ENCODE assay signal across 15 cellular contexts in the genomic region with DNA sequence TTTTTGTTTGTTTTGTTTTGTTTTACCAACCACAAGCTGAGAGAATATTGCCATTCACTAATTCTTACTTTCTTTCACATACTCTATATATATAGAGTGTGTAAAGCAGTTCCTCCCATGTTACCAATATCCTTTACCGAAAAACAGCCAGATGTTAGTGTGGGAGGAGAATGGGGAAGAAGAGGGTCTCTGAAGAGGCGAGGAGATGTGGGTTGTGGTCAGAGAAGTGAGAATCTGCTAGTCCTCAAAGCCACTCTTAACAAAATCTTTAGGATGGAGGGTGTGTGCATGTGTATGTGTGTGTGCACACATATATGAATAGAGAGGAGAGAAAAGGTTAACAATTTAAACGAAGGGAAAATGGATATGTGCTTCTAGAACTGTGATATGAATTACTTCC.
DNase-seq lines count a peak whose midpoint lies in the region; ATAC-seq and TF ChIP-seq lines count a peak whose summit lies in the region.
"Had no signal": no experiment of that assay in that cellular context is flagged by ENCODE, and none has a peak within 500 bp of the region (broad histone marks: within the 10 kb centered on the region; RNA-seq: fewer than 3 reads in every experiment).

No MANE protein-coding gene starts in this region.

- peak overlapping the region; percentile 14; the same call in 1 of the 3 replicates for H2BK15ac ChIP-seq in IMR-90 (ENCODE audit: low read depth, low read length)

- H2BK120ac ChIP-seq in IMR-90 (ENCODE audit: low read depth, low read length), result no peak overlapping the region

- no peaks in the 10 kb centered on the region for H3K27me3 Mint-ChIP-seq in activated CD4-positive, alpha-beta T cell treated with anti-CD3 and anti-CD28 coated beads, Interleukin-2, amount 10 ng/mL, durations not matched to agents 24 days and 14 days
- H3K27me3 Mint-ChIP-seq in activated CD8-positive, alpha-beta T cell treated with anti-CD3 and anti-CD28 coated beads, Interleukin-2, amount 10 ng/mL, durations not matched to agents 7 days and 5 days (ENCODE audit: low read depth), result no peaks in the 10 kb centered on the region
- no peaks in the 10 kb centered on the region for H3K27me3 Mint-ChIP-seq in stimulated activated memory B cell treated with anti-CD40 and anti-IgM and Interleukin-4, amounts not matched to agents 10 μg/mL and 1 μg/mL and 100 μg/mL, for 72 hours

- TF ChIP-seq CTCF in IMR-90 (conservative IDR thresholded peaks at IDR 0.05; ENCODE audit: low read depth, low read length) (no peak), right lobe of liver (IDR thresholded peaks at IDR 0.05) (no peak)

- no peak overlapping the region for H3K56ac ChIP-seq in IMR-90 (ENCODE audit: extremely low read depth, insufficient read depth, low read length)

- peaks cover 33% of the 10 kb centered on the region for H3K4me1 Mint-ChIP-seq in activated CD4-positive, alpha-beta T cell treated with anti-CD3 and anti-CD28 coated beads, Interleukin-2, amount 10 ng/mL, durations not matched to agents 24 days and 14 days
- peaks cover 27% of the 10 kb centered on the region for H3K4me1 Mint-ChIP-seq in activated CD8-positive, alpha-beta T cell treated with anti-CD3 and anti-CD28 coated beads, Interleukin-2, amount 10 ng/mL, durations not matched to agents 7 days and 5 days (ENCODE audit: low read depth)
- H3K4me1 Mint-ChIP-seq in stimulated activated memory B cell treated with anti-CD40 and anti-IgM and Interleukin-4, amounts not matched to agents 10 μg/mL and 1 μg/mL and 100 μg/mL, for 72 hours, result peaks cover 10% of the 10 kb centered on the region

- POLR2A ChIA-PET in IMR-90 (lab: Charles Lee; ENCODE audit: unreplicated experiment), result interaction anchor here (0.6 kb wide), 1 partner anchor 26 kb away, joined by 11 read pairs; no protein-coding TSS in a partner anchor
- POLR2A ChIA-PET in activated CD8-positive, alpha-beta T cell treated with anti-CD3 and anti-CD28 coated beads, Interleukin-2, amount 10 ng/mL, durations not matched to agents 7 days and 5 days (lab: Charles Lee), result no interaction called here

- dilution Hi-C loops in IMR-90 (cut with HindIII; ENCODE audit: low sequenced_read_pairs, unreplicated experiment), result no loop called here

- H3K4me1 ChIP-seq in IMR-90 (ENCODE audit: control insufficient read depth, insufficient read depth, low read length) (peaks cover 9% of the 10 kb centered on the region), right lobe of liver (peaks cover 0 to 19% (median 4%) of the 10 kb centered on the region in 4 donors)

- no peaks in the 10 kb centered on the region for H4K20me1 ChIP-seq in IMR-90 (ENCODE audit: insufficient read depth, low read length)

- H3K4me3 ChIP-seq in IMR-90 (ENCODE audit: insufficient read depth, low read depth, low read length) (no peak overlapping the region), right lobe of liver (no peak overlapping the region)

- H2AFZ ChIP-seq in IMR-90 (replicated peaks; ENCODE audit: low read length, poor library complexity), result no peak overlapping the region

- WGBS in IMR-90 (ENCODE audit: extremely low coverage in 2 of 2, insufficient read length in 1 of 2), 2 experiments, result no CpG with 5 or more reads among the region's 3 CpGs
- WGBS in right lobe of liver (ENCODE audit: insufficient coverage, low coverage, low lambda C conversion rate, missing lambda C conversion rate), result 61% methylated on average over 3 of the region's 3 CpGs

- H3K9me1 ChIP-seq in IMR-90 (ENCODE audit: insufficient read depth, low read length), result peaks cover 7% of the 10 kb centered on the region; the same call in 1 of the 2 replicates

- H3K23ac ChIP-seq in IMR-90 (ENCODE audit: low read depth, low read length), result no peak overlapping the region

- H2AK5ac ChIP-seq in IMR-90 (ENCODE audit: low read depth, low read length), result peak overlapping the region; percentile 33; the same call in 1 of the 2 replicates

- no TSS peak for BruUV-seq in IMR-90 (replicated peaks; lab: Mats Ljungman, UMichigan)

- H3K36me3 Mint-ChIP-seq in activated CD4-positive, alpha-beta T cell treated with anti-CD3 and anti-CD28 coated beads, Interleukin-2, amount 10 ng/mL, durations not matched to agents 24 days and 14 days (ENCODE audit: low read depth), result peaks cover 50% of the 10 kb centered on the region
- H3K36me3 Mint-ChIP-seq in activated CD8-positive, alpha-beta T cell treated with anti-CD3 and anti-CD28 coated beads, Interleukin-2, amount 10 ng/mL, durations not matched to agents 7 days and 5 days (ENCODE audit: low read depth), result peaks cover 44% of the 10 kb centered on the region
- peaks cover 36% of the 10 kb centered on the region for H3K36me3 Mint-ChIP-seq in stimulated activated memory B cell treated with anti-CD40 and anti-IgM and Interleukin-4, amounts not matched to agents 10 μg/mL and 1 μg/mL and 100 μg/mL, for 72 hours

- DNase-seq in activated CD4-positive, alpha-beta T cell treated with anti-CD3 and anti-CD28 coated beads, Interleukin-2, amount 10 ng/mL, durations not matched to agents 24 days and 14 days, result peak; percentile 53
- no peak for DNase-seq in activated CD4-positive, alpha-beta T cell treated with anti-CD3 and anti-CD28 coated beads, Interleukin-2, amount 50 U/mL, for 1 hour
- DNase-seq in IMR-90 (no peak), AG08396 (ENCODE audit: low spot score) (no peak), right lobe of liver (no peak)
- DNase-seq in activated CD8-positive, alpha-beta T cell treated with anti-CD3 and anti-CD28 coated beads, Interleukin-2, amount 10 ng/mL, durations not matched to agents 7 days and 5 days, result peak; percentile 19
- DNase-seq: activated CD4-positive, alpha-beta T cell treated with anti-CD3 and anti-CD28 coated beads for 48 hours; activated naive CD4-positive, alpha-beta T cell treated with Interleukin-2 at 50 U/mL for 16 hours; DMS153; NCI-H1436 treated with DMSO at 0.1 percent for 48 hours; NCI-H510A; occipital lobe; PC-3 had no signal

- intact Hi-C loops in activated CD4-positive, alpha-beta T cell treated with anti-CD3 and anti-CD28 coated beads, Interleukin-2, amount 10 ng/mL, durations not matched to agents 24 days and 14 days (cut with micrococcal nuclease), result no loop called here
- intact Hi-C loops in IMR-90 (cut with micrococcal nuclease) (no loop called here), right lobe of liver (cut with DNase I) (no loop called here)

- H3K9me3 ChIP-seq in IMR-90 (ENCODE audit: control insufficient read depth, insufficient read depth, low read length) (no peaks in the 10 kb centered on the region), right lobe of liver (no peaks in the 10 kb centered on the region)

- no peak overlapping the region for H2BK5ac ChIP-seq in IMR-90 (ENCODE audit: low read depth, low read length, poor library complexity, severe bottlenecking)

- H3K36me3 ChIP-seq in IMR-90 (ENCODE audit: control insufficient read depth, insufficient read depth, low read length) (peaks cover 3% of the 10 kb centered on the region; the same call in 1 of the 2 replicates), right lobe of liver (peaks cover 0 to 16% (median 7%) of the 10 kb centered on the region in 4 donors)

- peaks cover 10% of the 10 kb centered on the region in 2 experiments; a peak in 3 of 4 replicates for H3K79me1 ChIP-seq in IMR-90 (ENCODE audit: low read depth in 1 of 2, low read length in 2 of 2)

- no peak overlapping the region for H3K27ac ChIP-seq in IMR-90 (ENCODE audit: insufficient read depth, low read length)
- no peak overlapping the region for H3K27ac ChIP-seq in right lobe of liver

- ATAC-seq in IMR-90 (ENCODE audit: low read depth) (no peak), GM21529 (IDR thresholded peaks at IDR 0.05; ENCODE audit: unreplicated experiment) (no peak), right lobe of liver (no peak)
- ATAC-seq in activated CD8-positive, alpha-beta T cell treated with anti-CD3 and anti-CD28 coated beads, Interleukin-2, amount 10 ng/mL, durations not matched to agents 7 days and 5 days, result peak; percentile 61
- ATAC-seq in stimulated activated memory B cell treated with anti-CD40 and anti-IgM and Interleukin-4, amounts not matched to agents 10 μg/mL and 1 μg/mL and 100 μg/mL, for 72 hours, result peak; percentile 62
- ATAC-seq: PC-3 had no signal

- H3K27me3 ChIP-seq in IMR-90 (ENCODE audit: control insufficient read depth, insufficient read depth, low read length), result no peaks in the 10 kb centered on the region
- H3K27me3 ChIP-seq in right lobe of liver, result no peaks in the 10 kb centered on the region

- H3K4ac ChIP-seq in IMR-90 (ENCODE audit: low read depth, low read length), result peak overlapping the region; percentile 62; the same call in 1 of the 2 replicates

- no peak overlapping the region for H3K14ac ChIP-seq in IMR-90 (replicated peaks; ENCODE audit: low read depth, low read length)

- H3K9me3 Mint-ChIP-seq in activated CD4-positive, alpha-beta T cell treated with anti-CD3 and anti-CD28 coated beads, Interleukin-2, amount 10 ng/mL, durations not matched to agents 24 days and 14 days, result no peaks in the 10 kb centered on the region
- H3K9me3 Mint-ChIP-seq in activated CD8-positive, alpha-beta T cell treated with anti-CD3 and anti-CD28 coated beads, Interleukin-2, amount 10 ng/mL, durations not matched to agents 7 days and 5 days (ENCODE audit: insufficient read depth), result no peaks in the 10 kb centered on the region
- H3K9me3 Mint-ChIP-seq in stimulated activated memory B cell treated with anti-CD40 and anti-IgM and Interleukin-4, amounts not matched to agents 10 μg/mL and 1 μg/mL and 100 μg/mL, for 72 hours, result no peaks in the 10 kb centered on the region

- H3K9ac ChIP-seq in IMR-90 (ENCODE audit: low read depth, low read length), result no peak overlapping the region

- no peak overlapping the region; the same call in 1 of the 2 replicates for H3K18ac ChIP-seq in IMR-90 (ENCODE audit: low read depth, low read length)

- in situ Hi-C loops in IMR-90 (cut with MboI; ENCODE audit: low sequenced_read_pairs), result no loop called here

- H2AK9ac ChIP-seq in IMR-90 (replicated peaks; ENCODE audit: low read depth, low read length, poor library complexity), result no peak overlapping the region

- CTCF ChIA-PET in IMR-90 (lab: Yijun Ruan, JAX), result no interaction called here
- CTCF ChIA-PET in activated CD8-positive, alpha-beta T cell treated with anti-CD3 and anti-CD28 coated beads, Interleukin-2, amount 10 ng/mL, durations not matched to agents 7 days and 5 days (lab: Charles Lee), result no interaction called here

- H3K4me3 Mint-ChIP-seq in activated CD4-positive, alpha-beta T cell treated with anti-CD3 and anti-CD28 coated beads, Interleukin-2, amount 10 ng/mL, durations not matched to agents 24 days and 14 days, result peak overlapping the region; percentile 54
- no peak overlapping the region for H3K4me3 Mint-ChIP-seq in activated CD8-positive, alpha-beta T cell treated with anti-CD3 and anti-CD28 coated beads, Interleukin-2, amount 10 ng/mL, durations not matched to agents 7 days and 5 days
- H3K4me3 Mint-ChIP-seq in stimulated activated memory B cell treated with anti-CD40 and anti-IgM and Interleukin-4, amounts not matched to agents 10 μg/mL and 1 μg/mL and 100 μg/mL, for 72 hours, result peak overlapping the region; percentile 37

- H3K27ac Mint-ChIP-seq in activated CD4-positive, alpha-beta T cell treated with anti-CD3 and anti-CD28 coated beads, Interleukin-2, amount 10 ng/mL, durations not matched to agents 24 days and 14 days, result peak overlapping the region; percentile 77
- H3K27ac Mint-ChIP-seq in activated CD8-positive, alpha-beta T cell treated with anti-CD3 and anti-CD28 coated beads, Interleukin-2, amount 10 ng/mL, durations not matched to agents 7 days and 5 days, result peak overlapping the region; percentile 64
- H3K27ac Mint-ChIP-seq in stimulated activated memory B cell treated with anti-CD40 and anti-IgM and Interleukin-4, amounts not matched to agents 10 μg/mL and 1 μg/mL and 100 μg/mL, for 72 hours, result peak overlapping the region; percentile 48

- peak overlapping the region; percentile 61; the same call in 1 of the 2 replicates for H4K91ac ChIP-seq in IMR-90 (ENCODE audit: insufficient read depth, low read depth, low read length)

- no peak overlapping the region; a peak in 1 of 4 replicates for H4K8ac ChIP-seq in IMR-90 (ENCODE audit: low read depth in 2 of 2, low read length in 2 of 2)

- H4K5ac ChIP-seq in IMR-90 (ENCODE audit: low read depth, low read length), result no peak overlapping the region; the same call in 1 of the 2 replicates

- TF ChIP-seq RAD21 in IMR-90 (IDR thresholded peaks at IDR 0.05; ENCODE audit: low read length), result no peak

- no peak overlapping the region for H2BK20ac ChIP-seq in IMR-90 (ENCODE audit: low read depth, low read length)

- no peak overlapping the region for H3K4me2 ChIP-seq in IMR-90 (ENCODE audit: low read depth, low read length)

- TF ChIP-seq POLR2A in IMR-90 (IDR thresholded peaks at IDR 0.05; ENCODE audit: low read depth, low read length) (no peak), right lobe of liver (IDR thresholded peaks at IDR 0.05) (no peak)

Comparison
In these comparisons a context has a peak if more than half of its experiments do, and no peak if none do; other contexts are left out.
1. DNase-seq: peak in activated CD4-positive, alpha-beta T cell treated with anti-CD3 and anti-CD28 coated beads, Interleukin-2, amount 10 ng/mL, durations not matched to agents 24 days and 14 days (single experiment) and activated CD8-positive, alpha-beta T cell treated with anti-CD3 and anti-CD28 coated beads, Interleukin-2, amount 10 ng/mL, durations not matched to agents 7 days and 5 days (single experiment); none in activated CD4-positive, alpha-beta T cell treated with anti-CD3 and anti-CD28 coated beads, Interleukin-2, amount 50 U/mL, for 1 hour (single experiment), IMR-90 (single experiment), AG08396 (single experiment) and right lobe of liver (0 of 3).
2. ATAC-seq: peak in activated CD8-positive, alpha-beta T cell treated with anti-CD3 and anti-CD28 coated beads, Interleukin-2, amount 10 ng/mL, durations not matched to agents 7 days and 5 days (single experiment) and stimulated activated memory B cell treated with anti-CD40 and anti-IgM and Interleukin-4, amounts not matched to agents 10 μg/mL and 1 μg/mL and 100 μg/mL, for 72 hours (single experiment); none in IMR-90 (single experiment), GM21529 (single experiment) and right lobe of liver (0 of 4).
3. Peak in every context shown above with its lines, with median percentiles within 50 percentile points of each other: H3K27ac Mint-ChIP-seq.